10 cellular contexts compared by ENCODE assay signal in genomic region chr9:126420643-126421564, GRCh38.
DNase-seq lines count a peak whose midpoint lies in the region; ATAC-seq and TF ChIP-seq lines count a peak whose summit lies in the region.
"Had no signal": no experiment of that assay in that cellular context is flagged by ENCODE, and none has a peak within 500 bp of the region (broad histone marks: within the 10 kb centered on the region; RNA-seq: fewer than 3 reads in every experiment).

No MANE protein-coding gene starts in this region.

- CTCF ChIA-PET in HCT116 (lab: Charles Lee), result no interaction called here

- no peak overlapping the region for H3K9ac ChIP-seq in HCT116 (ENCODE audit: low read length)

- no peak overlapping the region for H2AFZ ChIP-seq in HCT116 (ENCODE audit: low read depth, low read length, poor library complexity, severe bottlenecking)

- no peaks in the 10 kb centered on the region for H3K9me3 ChIP-seq in HCT116 (ENCODE audit: control insufficient read depth in 1 of 2, insufficient read depth in 1 of 2, low read depth in 1 of 2, low read length in 2 of 2)
- no peaks in the 10 kb centered on the region for H3K9me3 ChIP-seq in neutrophil
- H3K9me3 ChIP-seq in vagina, result no peaks in the 10 kb centered on the region
- H3K9me3 ChIP-seq: upper lobe of left lung had no signal

- H3K4me2 ChIP-seq in HCT116 (ENCODE audit: low read length), result peak overlapping the region; percentile 50

- H3K4me3 ChIP-seq in HCT116 (replicated peaks in 1 of 2; ENCODE audit: low read depth in 1 of 2, low read length in 2 of 2) (no peak overlapping the region), brain microvascular endothelial cell (ENCODE audit: low read depth, low read length) (no peak overlapping the region), neutrophil (ENCODE audit: low read depth in 1 of 2, low read length in 1 of 2) (peak overlapping the region; percentile 42 to 46), vagina (no peak overlapping the region)
- H3K4me3 ChIP-seq: upper lobe of left lung had no signal

- in situ Hi-C loops in brain microvascular endothelial cell (cut with HindIII; ENCODE audit: low pct_ligation_motif_present, low sequenced_read_pairs), result no loop called here

- peaks cover 9 to 27% of the 10 kb centered on the region in 2 experiments for H3K4me1 ChIP-seq in HCT116 (ENCODE audit: control insufficient read depth in 1 of 2, insufficient read depth in 2 of 2, low read length in 2 of 2)
- H3K4me1 ChIP-seq in neutrophil (ENCODE audit: control insufficient read depth in 1 of 2, insufficient read depth in 1 of 2, low read depth in 1 of 2, low read length in 1 of 2), result peaks cover 84 to 86% of the 10 kb centered on the region in 2 experiments
- H3K4me1 ChIP-seq in vagina, result no peaks in the 10 kb centered on the region

- H3K36me3 ChIP-seq in HCT116 (ENCODE audit: control insufficient read depth in 1 of 2, insufficient read depth in 2 of 2, low read length in 2 of 2) (no peaks in the 10 kb centered on the region), brain microvascular endothelial cell (replicated peaks) (no peaks in the 10 kb centered on the region), neutrophil (peaks cover 3% of the 10 kb centered on the region), vagina (peaks cover 0 to 7% of the 10 kb centered on the region in 2 donors)

- H3K27ac ChIP-seq in HCT116 (ENCODE audit: low read depth, low read length) (0 out of 2 replicates have a peak overlapping the region, but pooled peaks have one; percentile 11), brain microvascular endothelial cell (no peak overlapping the region), neutrophil (peak overlapping the region; percentile 81), vagina (no peak overlapping the region)

- H3K9me2 ChIP-seq in HCT116 (ENCODE audit: insufficient read depth), result no peaks in the 10 kb centered on the region

- intact Hi-C loops in HCT116 (cut with micrococcal nuclease) (no loop called here), vagina (cut with DNase I) (no loop called here)

- no peaks in the 10 kb centered on the region for H3K79me2 ChIP-seq in HCT116 (ENCODE audit: insufficient read depth, low read length)

- ATAC-seq in HCT116 (peak; percentile 74), GM21529 (IDR thresholded peaks at IDR 0.05; ENCODE audit: unreplicated experiment) (no peak)

- RAD21 ChIA-PET in HCT116 (lab: Charles Lee; ENCODE audit: low non-redundant PET in 1 of 2, low total read pairs in 2 of 2, uncharacterized antibody in 2 of 2, unreplicated experiment in 2 of 2), result interaction anchor here in 1 of 2 experiments (0.6 kb wide), 1 partner anchor 860 kb away, joined by 3 read pairs; no protein-coding TSS in a partner anchor

- no peak for TF ChIP-seq CTCF in HCT116 (IDR thresholded peaks at IDR 0.05 in 2 of 3, conservative IDR thresholded peaks at IDR 0.05 in 1 of 3; ENCODE audit: borderline replicate concordance in 1 of 3, insufficient read depth in 1 of 3, low read depth in 2 of 3, low read length in 2 of 3)
- no peak for TF ChIP-seq CTCF in brain microvascular endothelial cell (IDR thresholded peaks at IDR 0.05; ENCODE audit: low read depth, low read length, missing control alignments)
- no peak for TF ChIP-seq CTCF in neutrophil (IDR thresholded peaks at IDR 0.05)
- TF ChIP-seq CTCF in vagina (IDR thresholded peaks at IDR 0.05), result no peak

- no peak for TF ChIP-seq POLR2A in HCT116 (IDR thresholded peaks at IDR 0.05; ENCODE audit: borderline replicate concordance, extremely low read depth, insufficient read depth, insufficient read length)
- TF ChIP-seq POLR2A in vagina (IDR thresholded peaks at IDR 0.05), result no peak

- H3K27me3 ChIP-seq in HCT116 (ENCODE audit: insufficient read depth, low read length), result no peaks in the 10 kb centered on the region
- H3K27me3 ChIP-seq in brain microvascular endothelial cell (replicated peaks), result no peaks in the 10 kb centered on the region
- H3K27me3 ChIP-seq in neutrophil, result no peaks in the 10 kb centered on the region
- H3K27me3 ChIP-seq in vagina, result no peaks in the 10 kb centered on the region
- H3K27me3 ChIP-seq: upper lobe of left lung had no signal

- POLR2A ChIA-PET in HCT116 (lab: Charles Lee), result no interaction called here

- DNase-seq in HCT116 (ENCODE audit: low read depth, low spot score), result peak; percentile 15
- DNase-seq in NCI-H2196 treated with DMSO at 0.1 percent for 48 hours (lab: John Stamatoyannopoulos, UW; ENCODE audit: unreplicated experiment), result peak; percentile 31
- DNase-seq in brain microvascular endothelial cell, result peak; percentile 12
- DNase-seq in vagina (ENCODE audit: extremely low spot score in 2 of 2), result no peak
- DNase-seq in activated naive CD4-positive, alpha-beta T cell treated with anti-CD3 and anti-CD28 coated beads, Interleukin-2, amount 50 U/mL, for 16 hours, result no peak
- no peak for DNase-seq in NOMO-1 treated with dmso at 0.1 percent for 144 hours (lab: John Stamatoyannopoulos, UW; ENCODE audit: unreplicated experiment)
- DNase-seq: glutamatergic neuron, upper lobe of left lung had no signal

- H4K20me1 ChIP-seq in HCT116 (ENCODE audit: insufficient read depth), result no peaks in the 10 kb centered on the region

- TF ChIP-seq RAD21 in HCT116 (IDR thresholded peaks at IDR 0.05; ENCODE audit: low read depth), result no peak; the same call in 1 of the 2 replicates

- BruUV-seq in HCT116 (replicated peaks; lab: Mats Ljungman, UMichigan), result no TSS peak

TF ChIP-seq in HCT116, 20 proteins besides CTCF, POLR2A, EP300 and RAD21:
- TF ChIP-seq ZBTB33 (IDR thresholded peaks at IDR 0.05; ENCODE audit: extremely low read depth, insufficient replicate concordance, low read length) (no peak), SP1 (IDR thresholded peaks at IDR 0.05; ENCODE audit: low read depth) (peak; percentile 66), ZNF274 (IDR thresholded peaks at IDR 0.05; ENCODE audit: low read depth, low read length) (no peak), ZFX (IDR thresholded peaks at IDR 0.05) (no peak), MAX (IDR thresholded peaks at IDR 0.05) (peak; percentile 16), EZH2 (IDR thresholded peaks at IDR 0.05) (no peak), TCF7L2 (IDR thresholded peaks at IDR 0.05; ENCODE audit: borderline replicate concordance, extremely low read depth, insufficient read depth, insufficient read length) (no peak), CBX3 (IDR thresholded peaks at IDR 0.05; ENCODE audit: low read depth) (peak; percentile 65; the same call in 1 of the 2 replicates), JUND (IDR thresholded peaks at IDR 0.05) (peak; percentile 81), FOSL1 (IDR thresholded peaks at IDR 0.05; ENCODE audit: low read depth) (peak; percentile 90), EGR1 (IDR thresholded peaks at IDR 0.05; ENCODE audit: low read depth) (no peak), REST (IDR thresholded peaks at IDR 0.05; ENCODE audit: low read depth) (no peak), ELF1 (IDR thresholded peaks at IDR 0.05; ENCODE audit: borderline replicate concordance, low read depth) (no peak), CEBPB (IDR thresholded peaks at IDR 0.05; ENCODE audit: low read depth) (peak; percentile 79)

Comparison
In these comparisons a context has a peak if more than half of its experiments do, and no peak if none do; other contexts are left out.
1. DNase-seq: peak in HCT116 (single experiment), NCI-H2196 treated with DMSO at 0.1 percent for 48 hours (single experiment) and brain microvascular endothelial cell (single experiment); none in vagina (0 of 2), activated naive CD4-positive, alpha-beta T cell treated with anti-CD3 and anti-CD28 coated beads, Interleukin-2, amount 50 U/mL, for 16 hours (single experiment) and NOMO-1 treated with dmso at 0.1 percent for 144 hours (single experiment).
2. H3K27ac ChIP-seq: peak in HCT116 (single experiment) and neutrophil (single experiment); none in brain microvascular endothelial cell (single experiment) and vagina (single experiment).
3. H3K4me3 ChIP-seq: peak in neutrophil (2 of 2); none in HCT116 (0 of 2), brain microvascular endothelial cell (single experiment) and vagina (0 of 2).